In genomic region chr9:80020056-80020455, GRCh38 we compare ENCODE assay signal across 22 cellular contexts.
"Had no signal": no experiment of that assay in that cellular context is flagged by ENCODE, and none has a peak within 500 bp of the region (broad histone marks: within the 10 kb centered on the region; RNA-seq: fewer than 3 reads in every experiment).

No MANE protein-coding gene starts in this region.

- H3K36me3 ChIP-seq: adrenal gland, MG63 had no signal

- DNase-seq: activated B cell treated with CpG ODN at 0.5 μM for 24 hours; activated CD4-positive, alpha-beta memory T cell treated with anti-CD3 and anti-CD28 coated beads for 36 hours; activated CD4-positive, alpha-beta T cell treated with anti-CD3 and anti-CD28 coated beads for 1 hour; activated CD4-positive, alpha-beta T cell treated with anti-CD3 and anti-CD28 coated beads, Interleukin-2, amount 10 ng/mL, durations not matched to agents 24 days and 14 days; activated CD8-positive, alpha-beta memory T cell treated with anti-CD3 and anti-CD28 coated beads, Interleukin-2, amount 50 U/mL, for 4 hours; activated naive CD4-positive, alpha-beta T cell treated with anti-CD3 and anti-CD28 coated beads, Interleukin-2, amount 50 U/mL, for 16 hours; activated naive CD8-positive, alpha-beta T cell treated with anti-CD3 and anti-CD28 coated beads, Interleukin-2, amount 10 ng/mL, durations not matched to agents 7 days and 5 days; adrenal gland; anterior cingulate cortex; cerebellar nuclear complex; MG63; NCI-H1105; NCI-H1436; NCI-H1694 treated with DMSO at 0.1 percent for 48 hours; NCI-H2029 treated with DMSO at 0.1 percent for 48 hours; NCI-H345; NCI-H510A; NCI-H526 treated with DMSO at 0.1 percent for 48 hours; T-cell; T1000 had no signal

- H3K9me3 Mint-ChIP-seq: activated B cell treated with CpG ODN at 0.5 μM for 24 hours; activated CD4-positive, alpha-beta memory T cell treated with anti-CD3 and anti-CD28 coated beads for 36 hours; activated naive CD8-positive, alpha-beta T cell treated with anti-CD3 and anti-CD28 coated beads, Interleukin-2, amount 10 ng/mL, durations not matched to agents 7 days and 5 days; T-cell had no signal

- H3K4me3 Mint-ChIP-seq: activated B cell treated with CpG ODN at 0.5 μM for 24 hours; activated CD4-positive, alpha-beta memory T cell treated with anti-CD3 and anti-CD28 coated beads for 36 hours; activated CD4-positive, alpha-beta T cell treated with anti-CD3 and anti-CD28 coated beads, Interleukin-2, amount 10 ng/mL, durations not matched to agents 24 days and 14 days; activated naive CD8-positive, alpha-beta T cell treated with anti-CD3 and anti-CD28 coated beads, Interleukin-2, amount 10 ng/mL, durations not matched to agents 7 days and 5 days; T-cell had no signal

- H3K4me3 ChIP-seq: adrenal gland, MG63, SK-N-MC had no signal

- H3K27me3 Mint-ChIP-seq: activated B cell treated with CpG ODN at 0.5 μM for 24 hours; activated CD4-positive, alpha-beta T cell treated with anti-CD3 and anti-CD28 coated beads, Interleukin-2, amount 10 ng/mL, durations not matched to agents 24 days and 14 days; activated naive CD8-positive, alpha-beta T cell treated with anti-CD3 and anti-CD28 coated beads, Interleukin-2, amount 10 ng/mL, durations not matched to agents 7 days and 5 days had no signal

- H3K4me1 ChIP-seq: adrenal gland had no signal

- ATAC-seq: T-cell had no signal

- H3K4me1 Mint-ChIP-seq: activated CD4-positive, alpha-beta T cell treated with anti-CD3 and anti-CD28 coated beads, Interleukin-2, amount 10 ng/mL, durations not matched to agents 24 days and 14 days; activated naive CD8-positive, alpha-beta T cell treated with anti-CD3 and anti-CD28 coated beads, Interleukin-2, amount 10 ng/mL, durations not matched to agents 7 days and 5 days; T-cell had no signal

- FAIRE-seq: TTC549 had no signal

- H3K36me3 Mint-ChIP-seq: activated CD4-positive, alpha-beta memory T cell treated with anti-CD3 and anti-CD28 coated beads for 36 hours; activated naive CD8-positive, alpha-beta T cell treated with anti-CD3 and anti-CD28 coated beads, Interleukin-2, amount 10 ng/mL, durations not matched to agents 7 days and 5 days; T-cell had no signal

- H3K27ac ChIP-seq: adrenal gland, SK-N-MC had no signal

- H3K27me3 ChIP-seq: adrenal gland, MG63 had no signal

- H3K9me3 ChIP-seq: adrenal gland, MG63 had no signal

- H3K27ac Mint-ChIP-seq: activated B cell treated with CpG ODN at 0.5 μM for 24 hours; activated CD4-positive, alpha-beta memory T cell treated with anti-CD3 and anti-CD28 coated beads for 36 hours; activated CD4-positive, alpha-beta T cell treated with anti-CD3 and anti-CD28 coated beads, Interleukin-2, amount 10 ng/mL, durations not matched to agents 24 days and 14 days; activated naive CD8-positive, alpha-beta T cell treated with anti-CD3 and anti-CD28 coated beads, Interleukin-2, amount 10 ng/mL, durations not matched to agents 7 days and 5 days; T-cell had no signal
